Comparison of ENCODE assay signal across 11 cellular contexts in the genomic region with DNA sequence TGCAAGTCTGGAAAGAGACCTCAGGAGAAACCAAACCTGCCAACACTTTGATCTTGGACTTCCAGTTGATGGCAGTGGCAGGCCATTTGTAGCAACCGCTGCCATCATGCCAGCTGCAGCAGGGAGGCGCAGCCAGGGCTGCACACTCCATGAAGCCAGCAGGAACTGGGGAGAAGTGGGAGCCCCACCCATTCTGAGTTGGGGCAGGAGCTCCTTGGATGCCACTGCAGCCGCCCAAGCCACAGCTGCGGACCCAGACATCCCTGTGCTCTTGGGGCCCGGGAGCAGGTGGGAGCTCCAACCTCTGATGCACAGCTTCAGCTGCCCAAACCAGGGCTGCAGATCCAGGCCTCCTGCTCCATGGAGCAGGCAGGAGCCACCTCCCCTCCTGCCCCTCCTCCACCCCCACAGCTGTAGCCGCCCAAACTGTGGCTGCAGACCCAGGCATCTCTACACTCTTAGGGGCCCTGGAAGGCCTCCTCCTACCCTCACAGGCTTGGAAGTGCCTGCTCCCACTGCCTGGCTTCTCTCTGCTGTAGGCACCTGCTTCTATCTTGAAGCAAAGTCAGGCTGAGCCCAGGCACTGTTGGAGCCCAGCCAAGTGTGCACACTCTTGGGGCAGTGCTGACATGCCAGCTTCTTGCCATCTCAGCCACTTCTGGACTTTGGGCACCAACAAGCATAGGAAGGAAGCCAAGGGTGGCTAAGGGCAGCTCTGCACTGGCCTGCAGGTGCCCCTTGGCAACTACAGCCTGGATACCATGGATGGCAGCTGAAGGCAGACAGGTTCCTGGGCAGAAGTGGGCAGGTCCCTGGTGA. TPM values are rescaled to one million over a fixed set of nuclear protein-coding genes. Genes with fewer than 3 reads are reported as not detected.
DNase-seq lines count a peak whose midpoint lies in the region; ATAC-seq and TF ChIP-seq lines count a peak whose summit lies in the region.
"Had no signal": no experiment of that assay in that cellular context is flagged by ENCODE, and none has a peak within 500 bp of the region (broad histone marks: within the 10 kb centered on the region; RNA-seq: fewer than 3 reads in every experiment).

No MANE protein-coding gene starts in this region.

- DNase-seq in DMS153 (lab: John Stamatoyannopoulos, UW): peak; percentile 15
- DNase-seq in DMS153 treated with DMSO at 0.1 percent for 48 hours (lab: John Stamatoyannopoulos, UW; ENCODE audit: unreplicated experiment): no peak
- DNase-seq in NCI-H460 (ENCODE audit: extremely low read depth, low read depth): peak; percentile 31
- DNase-seq in epithelial cell of proximal tubule (ENCODE audit: low read depth): no peak
- no peak for DNase-seq in osteoblast (ENCODE audit: insufficient read length, low spot score, missing footprints)
- DNase-seq in NCI-H2227 treated with DMSO at 0.1 percent for 48 hours (lab: John Stamatoyannopoulos, UW): no peak
- no peak for DNase-seq in NCI-H226
- DNase-seq: T-helper 17 cell had no signal

- H3K36me3 ChIP-seq in osteoblast (ENCODE audit: insufficient read depth, low read length): no peaks in the 10 kb centered on the region

- no peak overlapping the region for H3K4me2 ChIP-seq in osteoblast (ENCODE audit: insufficient read depth, low read length)

- no peaks in the 10 kb centered on the region for H3K4me1 ChIP-seq in osteoblast (ENCODE audit: insufficient read depth, low read length)

- no peak for ATAC-seq in HG03521 (IDR thresholded peaks at IDR 0.05; ENCODE audit: unreplicated experiment)
- ATAC-seq: T-helper 17 cell had no signal

- no peak overlapping the region for H3K27ac ChIP-seq in osteoblast (ENCODE audit: low read depth, low read length)

- H4K20me1 ChIP-seq in osteoblast (ENCODE audit: insufficient read depth, low read length): no peaks in the 10 kb centered on the region

- H3K27me3 ChIP-seq in osteoblast (ENCODE audit: insufficient read depth, low read length): peaks cover 12% of the 10 kb centered on the region

- H3K4me3 ChIP-seq in epithelial cell of proximal tubule (ENCODE audit: low read depth, low read length) (no peak overlapping the region), osteoblast (ENCODE audit: insufficient read depth, low read length) (no peak overlapping the region)

- TF ChIP-seq CTCF in epithelial cell of proximal tubule (conservative IDR thresholded peaks at IDR 0.05; ENCODE audit: low read depth, low read length) (peak; percentile 64), osteoblast (IDR thresholded peaks at IDR 0.05; ENCODE audit: extremely low read depth, low read depth, low read length) (peak; percentile 39)

- H2AFZ ChIP-seq in osteoblast (ENCODE audit: low read length): no peak overlapping the region

- H3K9me3 ChIP-seq in osteoblast (ENCODE audit: low read depth, low read length): no peaks in the 10 kb centered on the region

- H3K79me2 ChIP-seq in osteoblast (ENCODE audit: insufficient read depth, low read length): no peaks in the 10 kb centered on the region

RNA-seq across cellular contexts. Expression of gene DISP1, which starts 20.0 kb away (rescaled TPM):
- total RNA-seq in NCI-H460 (2014; rRNA removed; shearing (Covaris generic)): 12.2 and 15.0 TPM in 2 replicates
- polyA plus RNA-seq in NCI-H460 (2014; cell fraction: nucleus; rRNA removed): 13.4 and 15.3 TPM in 2 replicates
- 2.3 and 3.8 TPM in 2 replicates for total RNA-seq in epithelial cell of proximal tubule
- total RNA-seq in osteoblast: 4.3 and 4.4 TPM in 2 replicates

RNA-seq across cellular contexts. Expression of gene FAM177B, which starts 57.9 kb away (rescaled TPM):
- total RNA-seq in NCI-H460 (2014; rRNA removed; shearing (Covaris generic)): 0.57 TPM in 1 of 2 replicates, not detected in the other
- not detected in 2 replicates for polyA plus RNA-seq in NCI-H460 (2014; cell fraction: nucleus; rRNA removed)
- total RNA-seq in epithelial cell of proximal tubule (not detected in 2 replicates), osteoblast (not detected in 2 replicates)
- total RNA-seq: fibroblast of lung, lower leg skin had no signal
- polyA plus RNA-seq: fibroblast of lung had no signal

Comparison
In these comparisons a context has a peak if more than half of its experiments do, and no peak if none do; other contexts are left out.
1. DNase-seq: peak in DMS153 (single experiment) and NCI-H460 (single experiment); none in DMS153 treated with DMSO at 0.1 percent for 48 hours (single experiment), epithelial cell of proximal tubule (single experiment), osteoblast (single experiment), NCI-H2227 treated with DMSO at 0.1 percent for 48 hours (single experiment) and NCI-H226 (single experiment).